In the genomic region with DNA sequence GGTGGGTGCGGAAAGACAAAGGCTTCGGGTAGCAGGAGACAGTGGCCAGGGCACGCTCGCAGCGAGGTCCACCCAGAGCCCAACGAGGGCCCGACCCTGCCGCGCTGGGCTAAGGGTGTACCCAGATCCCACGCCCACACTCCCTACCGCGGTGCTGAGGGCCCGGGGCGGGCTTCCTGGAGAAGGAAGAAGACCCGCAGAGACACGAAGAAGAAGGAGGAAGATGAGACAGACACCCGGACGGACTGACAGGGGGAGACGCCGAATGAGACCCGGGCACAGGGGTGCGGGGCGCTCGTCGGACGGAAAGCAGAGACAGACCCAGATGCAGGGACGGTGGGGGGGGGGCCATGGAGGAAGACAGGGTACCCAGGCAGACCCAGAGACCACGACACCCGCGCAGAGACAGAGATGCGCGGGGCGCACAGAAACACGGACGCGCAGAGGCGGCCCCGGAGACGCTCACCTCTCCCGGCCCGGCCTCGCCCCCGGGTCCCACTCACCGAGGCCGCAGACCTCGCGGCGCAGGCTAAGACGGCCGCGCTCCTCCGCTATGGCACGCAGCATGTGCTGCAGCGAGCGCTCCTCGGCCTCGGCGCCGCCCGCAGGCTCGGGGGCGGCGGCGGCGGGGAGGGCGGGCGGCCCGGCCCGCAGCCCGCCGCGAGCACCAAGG, we compare ENCODE assay signal across 8 cellular contexts. TPM values are rescaled to one million over a fixed set of nuclear protein-coding genes. Genes with fewer than 3 reads are reported as not detected.
DNase-seq lines count a peak whose midpoint lies in the region; ATAC-seq and TF ChIP-seq lines count a peak whose summit lies in the region.

No MANE protein-coding gene starts in this region.

- no peaks in the 10 kb centered on the region for H3K9me2 ChIP-seq in neural cell (ENCODE audit: insufficient read depth, low read length)

- H3K4me1 Mint-ChIP-seq in Calu3 (ENCODE audit: low read depth, unreplicated experiment): peaks cover 45% of the 10 kb centered on the region
- H3K4me1 Mint-ChIP-seq in activated CD4-positive, alpha-beta memory T cell treated with anti-CD3 and anti-CD28 coated beads for 36 hours (ENCODE audit: low read depth): peaks cover 25% of the 10 kb centered on the region

- peak overlapping the region; percentile 51 for H2AFZ ChIP-seq in neural cell (ENCODE audit: low read depth, low read length)

- no peaks in the 10 kb centered on the region for H3K9me3 Mint-ChIP-seq in Calu3 (ENCODE audit: low read depth, unreplicated experiment)
- no peaks in the 10 kb centered on the region for H3K9me3 Mint-ChIP-seq in activated CD4-positive, alpha-beta memory T cell treated with anti-CD3 and anti-CD28 coated beads for 36 hours

- TF ChIP-seq EP300 in neural cell (conservative IDR thresholded peaks at IDR 0.05; ENCODE audit: poor library complexity, severe bottlenecking): no peak

- peaks cover 36% of the 10 kb centered on the region for H3K79me2 ChIP-seq in neural cell (replicated peaks; ENCODE audit: insufficient read depth, low read length)

- no peaks in the 10 kb centered on the region for H3K36me3 ChIP-seq in neural cell (ENCODE audit: insufficient read depth, low read length)
- no peaks in the 10 kb centered on the region for H3K36me3 ChIP-seq in aorta (ENCODE audit: control insufficient read depth in 1 of 2, insufficient read depth in 2 of 2, low read length in 1 of 2)

- TF ChIP-seq CTCF in Calu3 (IDR thresholded peaks at IDR 0.05; ENCODE audit: unreplicated experiment) (no peak), neural cell (IDR thresholded peaks at IDR 0.05; ENCODE audit: poor library complexity, severe bottlenecking) (no peak)

- peak overlapping the region; percentile 98 for H3K9ac ChIP-seq in neural cell (ENCODE audit: low read length)

- peak overlapping the region; percentile 77 for H3K4me2 ChIP-seq in neural cell (ENCODE audit: low read length)

- H3F3A ChIP-seq in neural cell (ENCODE audit: insufficient read depth, low read length, poor library complexity, severe bottlenecking): no peaks in the 10 kb centered on the region

- no peaks in the 10 kb centered on the region for H3K27me3 Mint-ChIP-seq in Calu3 (ENCODE audit: unreplicated experiment)
- H3K27me3 Mint-ChIP-seq in activated CD4-positive, alpha-beta memory T cell treated with anti-CD3 and anti-CD28 coated beads for 36 hours: no peaks in the 10 kb centered on the region

- peak overlapping the region; percentile 75 for H3K27ac ChIP-seq in neural cell (ENCODE audit: low read length)
- H3K27ac ChIP-seq in aorta (ENCODE audit: low read depth in 1 of 2, low read length in 2 of 2): no peak overlapping the region

- DNase-seq in Calu3 (no peak), aorta (no peak), NCI-H2029 treated with DMSO at 0.1 percent for 48 hours (lab: John Stamatoyannopoulos, UW) (no peak)
- DNase-seq in activated CD4-positive, alpha-beta memory T cell treated with anti-CD3 and anti-CD28 coated beads for 36 hours: peak; percentile 44

- peaks cover 16% of the 10 kb centered on the region for H4K20me1 ChIP-seq in neural cell (ENCODE audit: insufficient read depth)

- BruUV-seq in Calu3 (replicated peaks; lab: Mats Ljungman, UMichigan): no TSS peak

- TF ChIP-seq RAD21 in neural cell (conservative IDR thresholded peaks at IDR 0.05): no peak

- POLR2A ChIA-PET in activated CD4-positive, alpha-beta memory T cell treated with anti-CD3 and anti-CD28 coated beads for 36 hours (lab: Charles Lee): no interaction called here

- H3K4me3 ChIP-seq in neural cell (ENCODE audit: low read length) (peak overlapping the region; percentile 97), aorta (ENCODE audit: low read length in 2 of 2) (peak overlapping the region; percentile 28 to 79)

- WGBS in aorta, 2 donors: 1% methylated on average over 51 to 72 of the region's 72 CpGs

- no peaks in the 10 kb centered on the region for H3K4me1 ChIP-seq in aorta (ENCODE audit: control insufficient read depth in 1 of 2, insufficient read depth in 2 of 2, low read length in 2 of 2)

- intact Hi-C loops in Calu3 (cut with micrococcal nuclease; ENCODE audit: unreplicated experiment): no loop called here
- intact Hi-C loops in activated CD4-positive, alpha-beta memory T cell treated with anti-CD3 and anti-CD28 coated beads for 36 hours (cut with micrococcal nuclease): loop anchor here (2.0 to 5.0 kb wide), 2 partner anchors 63 to 69 kb away; a partner anchor contains a TSS
- intact Hi-C loops in aorta (cut with DNase I): no loop called here

- peak overlapping the region; percentile 49 for H3K27ac Mint-ChIP-seq in Calu3 (ENCODE audit: unreplicated experiment)
- no peak overlapping the region for H3K27ac Mint-ChIP-seq in activated CD4-positive, alpha-beta memory T cell treated with anti-CD3 and anti-CD28 coated beads for 36 hours

- ATAC-seq in HG03460 (IDR thresholded peaks at IDR 0.05; ENCODE audit: unreplicated experiment): peak; percentile 4
- peak; percentile 20 for ATAC-seq in esophagus mucosa
- ATAC-seq in aorta (ENCODE audit: low FRiP score): peak; percentile 52
- no peak for ATAC-seq in GM21367 (IDR thresholded peaks at IDR 0.05; ENCODE audit: unreplicated experiment)

- peak overlapping the region; percentile 80 for H3K4me3 Mint-ChIP-seq in Calu3 (ENCODE audit: low read depth, unreplicated experiment)
- peak overlapping the region; percentile 84 for H3K4me3 Mint-ChIP-seq in activated CD4-positive, alpha-beta memory T cell treated with anti-CD3 and anti-CD28 coated beads for 36 hours

- H3K9me3 ChIP-seq in neural cell (ENCODE audit: low read length) (no peaks in the 10 kb centered on the region), aorta (ENCODE audit: control insufficient read depth, low read length) (no peaks in the 10 kb centered on the region)

- CTCF ChIA-PET in Calu3 (lab: Charles Lee): no interaction called here
- CTCF ChIA-PET in activated CD4-positive, alpha-beta memory T cell treated with anti-CD3 and anti-CD28 coated beads for 36 hours (lab: Charles Lee): no interaction called here

- H3K36me3 Mint-ChIP-seq in Calu3 (ENCODE audit: insufficient read depth, unreplicated experiment): peaks cover 34% of the 10 kb centered on the region
- H3K36me3 Mint-ChIP-seq in activated CD4-positive, alpha-beta memory T cell treated with anti-CD3 and anti-CD28 coated beads for 36 hours: peaks cover 2% of the 10 kb centered on the region

- H3K27me3 ChIP-seq in neural cell (ENCODE audit: insufficient read depth, low read depth, low read length) (no peaks in the 10 kb centered on the region), aorta (ENCODE audit: control insufficient read depth in 1 of 2, insufficient read depth in 2 of 2, low read length in 1 of 2) (no peaks in the 10 kb centered on the region)

TF ChIP-seq in neural cell, 6 proteins besides CTCF, POLR2A, EP300 and RAD21:
- TF ChIP-seq EZH2 (IDR thresholded peaks at IDR 0.05; ENCODE audit: borderline replicate concordance, insufficient read depth, low read length, poor library complexity, severe bottlenecking) (no peak), MXI1 (conservative IDR thresholded peaks at IDR 0.05; ENCODE audit: poor library complexity, severe bottlenecking) (peak; percentile 56), SMC3 (conservative IDR thresholded peaks at IDR 0.05; ENCODE audit: poor library complexity) (peak; percentile 31)

RNA-seq across cellular contexts. Expression of a gene that starts 0.4 kb away (rescaled TPM):
- total RNA-seq in Calu3 (2022): 56.8 and 83.2 TPM in 2 replicates
- 10 to 100 TPM; 31.1 to 31.9 TPM for total RNA-seq in activated CD4-positive, alpha-beta memory T cell treated with anti-CD3 and anti-CD28 coated beads for 36 hours
- 45.4 TPM for total RNA-seq in esophagus mucosa
- 83.5 and 129 TPM in 2 replicates for polyA plus RNA-seq in neural cell
- polyA minus RNA-seq in neural cell: 83.7 and 98.6 TPM in 2 replicates
- 100 to 1,000 TPM in 1 of 2 donors, 10 to 100 TPM in 1; 46.9 to 101 TPM for total RNA-seq in aorta
- 10 to 100 TPM; 36.6 to 83.7 TPM for polyA plus RNA-seq in aorta

RNA-seq across cellular contexts. Expression of a gene that starts 44.5 kb away (rescaled TPM):
- total RNA-seq in Calu3 (2022): not detected in 2 replicates
- total RNA-seq in activated CD4-positive, alpha-beta memory T cell treated with anti-CD3 and anti-CD28 coated beads for 36 hours: not detected
- not detected for total RNA-seq in esophagus mucosa
- not detected in 2 replicates for polyA plus RNA-seq in neural cell
- polyA minus RNA-seq in neural cell: not detected in 2 replicates
- total RNA-seq in aorta: not detected
- polyA plus RNA-seq in aorta: not detected
